In genomic region chr18:41761329-41762028, GRCh38 we compare ENCODE assay signal across 14 cellular contexts.
DNase-seq lines count a peak whose midpoint lies in the region; ATAC-seq and TF ChIP-seq lines count a peak whose summit lies in the region.
"Had no signal": no experiment of that assay in that cellular context is flagged by ENCODE, and none has a peak within 500 bp of the region (broad histone marks: within the 10 kb centered on the region; RNA-seq: fewer than 3 reads in every experiment).

No MANE protein-coding gene starts in this region.

- ATAC-seq in body of pancreas, result no peak
- ATAC-seq in HG02588 (IDR thresholded peaks at IDR 0.05; ENCODE audit: unreplicated experiment), result no peak

- H3K27ac ChIP-seq in body of pancreas, result no peak overlapping the region
- H3K27ac ChIP-seq in vagina, result no peak overlapping the region
- H3K27ac ChIP-seq: SJSA1, spleen had no signal

- 43 to 55% methylated on average over 2 of the region's 2 CpGs for WGBS in body of pancreas, 2 donors

- no peaks in the 10 kb centered on the region for H3K27me3 ChIP-seq in body of pancreas
- no peaks in the 10 kb centered on the region for H3K27me3 ChIP-seq in vagina
- H3K27me3 ChIP-seq: SJSA1, spleen had no signal

- TF ChIP-seq CTCF in choroid plexus epithelial cell (conservative IDR thresholded peaks at IDR 0.05; ENCODE audit: low read depth, low read length), result no peak
- no peak for TF ChIP-seq CTCF in body of pancreas (IDR thresholded peaks at IDR 0.05)
- no peak for TF ChIP-seq CTCF in vagina (IDR thresholded peaks at IDR 0.05)

- H3K4me3 ChIP-seq in choroid plexus epithelial cell (ENCODE audit: low read depth, low read length) (no peak overlapping the region), body of pancreas (no peak overlapping the region), vagina (no peak overlapping the region)
- H3K4me3 ChIP-seq: SJSA1, spleen had no signal

- H3K36me3 ChIP-seq in body of pancreas (replicated peaks in 1 of 2; ENCODE audit: insufficient read depth in 1 of 2, low read depth in 2 of 2), result no peaks in the 10 kb centered on the region
- H3K36me3 ChIP-seq in vagina, result no peaks in the 10 kb centered on the region
- H3K36me3 ChIP-seq: SJSA1, spleen had no signal

- H3K9me3 ChIP-seq in body of pancreas, result no peaks in the 10 kb centered on the region
- no peaks in the 10 kb centered on the region for H3K9me3 ChIP-seq in vagina
- H3K9me3 ChIP-seq: SJSA1, spleen had no signal

- DNase-seq in COLO829 (ENCODE audit: low spot score), result peak; percentile 77
- peak; percentile 33 for DNase-seq in NCI-H2227 treated with DMSO at 0.1 percent for 48 hours (lab: John Stamatoyannopoulos, UW)
- peak; percentile 80 for DNase-seq in choroid plexus epithelial cell (ENCODE audit: low read depth)
- DNase-seq in myocyte (ENCODE audit: low read depth), result peak; percentile 22
- no peak for DNase-seq in body of pancreas
- no peak for DNase-seq in vagina (ENCODE audit: extremely low spot score in 2 of 2)
- no peak for DNase-seq in NCI-H187 (lab: John Stamatoyannopoulos, UW)
- DNase-seq: activated CD4-positive, alpha-beta T cell treated with anti-CD3 and anti-CD28 coated beads, Interleukin-2, amount 10 ng/mL, durations not matched to agents 7 days and 5 days; activated gamma-delta T cell; dermis blood vessel endothelial cell; NCI-H524 treated with DMSO at 0.1 percent for 48 hours; spleen had no signal

- TF ChIP-seq POLR2A in body of pancreas (IDR thresholded peaks at IDR 0.05), result no peak
- no peak for TF ChIP-seq POLR2A in vagina (IDR thresholded peaks at IDR 0.05)

- intact Hi-C loops in body of pancreas (cut with DNase I), result no loop called here
- intact Hi-C loops in vagina (cut with DNase I), result no loop called here

- H3K4me1 ChIP-seq in body of pancreas, result no peaks in the 10 kb centered on the region
- H3K4me1 ChIP-seq in vagina, result no peaks in the 10 kb centered on the region
- H3K4me1 ChIP-seq: spleen had no signal

Comparison
In these comparisons a context has a peak if more than half of its experiments do, and no peak if none do; other contexts are left out.
1. DNase-seq: peak in COLO829 (single experiment), NCI-H2227 treated with DMSO at 0.1 percent for 48 hours (single experiment), choroid plexus epithelial cell (single experiment) and myocyte (single experiment); none in body of pancreas (0 of 4), vagina (0 of 2) and NCI-H187 (0 of 2).